ENCODE assay signal across 1 cellular context in genomic region chr12:50111693-50112455, GRCh38.
TF ChIP-seq lines count a peak whose summit lies in the region.

Gene COX14, plus strand, starts transcription at chr12:50112236. Its CDS starts 7,808 bp downstream, at chr12:50120044.

TF ChIP-seq in HepG2, 621 proteins besides CTCF, POLR2A, EP300 and RAD21 (continued from another document and continues in another):
- TF ChIP-seq, protein P1, sequence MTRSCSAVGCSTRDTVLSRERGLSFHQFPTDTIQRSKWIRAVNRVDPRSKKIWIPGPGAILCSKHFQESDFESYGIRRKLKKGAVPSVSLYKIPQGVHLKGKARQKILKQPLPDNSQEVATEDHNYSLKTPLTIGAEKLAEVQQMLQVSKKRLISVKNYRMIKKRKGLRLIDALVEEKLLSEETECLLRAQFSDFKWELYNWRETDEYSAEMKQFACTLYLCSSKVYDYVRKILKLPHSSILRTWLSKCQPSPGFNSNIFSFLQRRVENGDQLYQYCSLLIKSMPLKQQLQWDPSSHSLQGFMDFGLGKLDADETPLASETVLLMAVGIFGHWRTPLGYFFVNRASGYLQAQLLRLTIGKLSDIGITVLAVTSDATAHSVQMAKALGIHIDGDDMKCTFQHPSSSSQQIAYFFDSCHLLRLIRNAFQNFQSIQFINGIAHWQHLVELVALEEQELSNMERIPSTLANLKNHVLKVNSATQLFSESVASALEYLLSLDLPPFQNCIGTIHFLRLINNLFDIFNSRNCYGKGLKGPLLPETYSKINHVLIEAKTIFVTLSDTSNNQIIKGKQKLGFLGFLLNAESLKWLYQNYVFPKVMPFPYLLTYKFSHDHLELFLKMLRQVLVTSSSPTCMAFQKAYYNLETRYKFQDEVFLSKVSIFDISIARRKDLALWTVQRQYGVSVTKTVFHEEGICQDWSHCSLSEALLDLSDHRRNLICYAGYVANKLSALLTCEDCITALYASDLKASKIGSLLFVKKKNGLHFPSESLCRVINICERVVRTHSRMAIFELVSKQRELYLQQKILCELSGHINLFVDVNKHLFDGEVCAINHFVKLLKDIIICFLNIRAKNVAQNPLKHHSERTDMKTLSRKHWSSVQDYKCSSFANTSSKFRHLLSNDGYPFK (CRISPR knock-in tag; IDR thresholded peaks at IDR 0.05; ENCODE audit: borderline replicate concordance) = peak; percentile 84
- no peak for TF ChIP-seq ZNF546 (CRISPR knock-in tag; conservative IDR thresholded peaks at IDR 0.05)
- TF ChIP-seq, protein P2, sequence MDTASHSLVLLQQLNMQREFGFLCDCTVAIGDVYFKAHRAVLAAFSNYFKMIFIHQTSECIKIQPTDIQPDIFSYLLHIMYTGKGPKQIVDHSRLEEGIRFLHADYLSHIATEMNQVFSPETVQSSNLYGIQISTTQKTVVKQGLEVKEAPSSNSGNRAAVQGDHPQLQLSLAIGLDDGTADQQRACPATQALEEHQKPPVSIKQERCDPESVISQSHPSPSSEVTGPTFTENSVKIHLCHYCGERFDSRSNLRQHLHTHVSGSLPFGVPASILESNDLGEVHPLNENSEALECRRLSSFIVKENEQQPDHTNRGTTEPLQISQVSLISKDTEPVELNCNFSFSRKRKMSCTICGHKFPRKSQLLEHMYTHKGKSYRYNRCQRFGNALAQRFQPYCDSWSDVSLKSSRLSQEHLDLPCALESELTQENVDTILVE (CRISPR knock-in tag; IDR thresholded peaks at IDR 0.05) = peak; percentile 59
- TF ChIP-seq ZNF749 (CRISPR knock-in tag; IDR thresholded peaks at IDR 0.05; ENCODE audit: borderline replicate concordance) = peak; percentile 67; the same call in 1 of the 2 replicates
- no peak for TF ChIP-seq ZNF704 (CRISPR knock-in tag; IDR thresholded peaks at IDR 0.05; ENCODE audit: borderline replicate concordance)
- 0 out of 2 replicates have a peak, but pooled peaks have one; percentile 40 for TF ChIP-seq CBX5 (CRISPR knock-in tag; IDR thresholded peaks at IDR 0.05; ENCODE audit: borderline replicate concordance)
- TF ChIP-seq, protein P3, sequence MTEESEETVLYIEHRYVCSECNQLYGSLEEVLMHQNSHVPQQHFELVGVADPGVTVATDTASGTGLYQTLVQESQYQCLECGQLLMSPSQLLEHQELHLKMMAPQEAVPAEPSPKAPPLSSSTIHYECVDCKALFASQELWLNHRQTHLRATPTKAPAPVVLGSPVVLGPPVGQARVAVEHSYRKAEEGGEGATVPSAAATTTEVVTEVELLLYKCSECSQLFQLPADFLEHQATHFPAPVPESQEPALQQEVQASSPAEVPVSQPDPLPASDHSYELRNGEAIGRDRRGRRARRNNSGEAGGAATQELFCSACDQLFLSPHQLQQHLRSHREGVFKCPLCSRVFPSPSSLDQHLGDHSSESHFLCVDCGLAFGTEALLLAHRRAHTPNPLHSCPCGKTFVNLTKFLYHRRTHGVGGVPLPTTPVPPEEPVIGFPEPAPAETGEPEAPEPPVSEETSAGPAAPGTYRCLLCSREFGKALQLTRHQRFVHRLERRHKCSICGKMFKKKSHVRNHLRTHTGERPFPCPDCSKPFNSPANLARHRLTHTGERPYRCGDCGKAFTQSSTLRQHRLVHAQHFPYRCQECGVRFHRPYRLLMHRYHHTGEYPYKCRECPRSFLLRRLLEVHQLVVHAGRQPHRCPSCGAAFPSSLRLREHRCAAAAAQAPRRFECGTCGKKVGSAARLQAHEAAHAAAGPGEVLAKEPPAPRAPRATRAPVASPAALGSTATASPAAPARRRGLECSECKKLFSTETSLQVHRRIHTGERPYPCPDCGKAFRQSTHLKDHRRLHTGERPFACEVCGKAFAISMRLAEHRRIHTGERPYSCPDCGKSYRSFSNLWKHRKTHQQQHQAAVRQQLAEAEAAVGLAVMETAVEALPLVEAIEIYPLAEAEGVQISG (CRISPR knock-in tag; IDR thresholded peaks at IDR 0.05) = peak; percentile 92
- no peak for TF ChIP-seq ETV6 (CRISPR knock-in tag; conservative IDR thresholded peaks at IDR 0.05)
- TF ChIP-seq RFX5 (IDR thresholded peaks at IDR 0.05; ENCODE audit: low read depth, low read length) = peak; percentile 100
- peak; percentile 64 for TF ChIP-seq ZNF883 (CRISPR knock-in tag; IDR thresholded peaks at IDR 0.05; ENCODE audit: not compliant biosample characterization)
- TF ChIP-seq MAFF (IDR thresholded peaks at IDR 0.05; ENCODE audit: low read depth, low read length) = no peak
- TF ChIP-seq SP2 (CRISPR knock-in tag; IDR thresholded peaks at IDR 0.05) = peak; percentile 93
- TF ChIP-seq GFI1 (CRISPR knock-in tag; IDR thresholded peaks at IDR 0.05; ENCODE audit: borderline replicate concordance) = no peak
- TF ChIP-seq CERS6 (CRISPR knock-in tag; IDR thresholded peaks at IDR 0.05) = no peak
- peak; percentile 5; the same call in 1 of the 2 replicates for TF ChIP-seq SMAD3 (CRISPR knock-in tag; IDR thresholded peaks at IDR 0.05)
- TF ChIP-seq POLR2AphosphoS5 (IDR thresholded peaks at IDR 0.05; ENCODE audit: low read depth, low read length) = peak; percentile 76
- TF ChIP-seq ZNF784 (CRISPR knock-in tag; IDR thresholded peaks at IDR 0.05; ENCODE audit: borderline replicate concordance) = peak; percentile 71; the same call in 1 of the 2 replicates
- TF ChIP-seq NFYB (CRISPR knock-in tag; IDR thresholded peaks at IDR 0.05) = peak; percentile 91
- TF ChIP-seq PTBP1 (IDR thresholded peaks at IDR 0.05; ENCODE audit: low read depth, low read length, poor library complexity, severe bottlenecking) = no peak
- TF ChIP-seq ZNF891 (CRISPR knock-in tag; IDR thresholded peaks at IDR 0.05) = 0 out of 2 replicates have a peak, but pooled peaks have one; percentile 55
- no peak for TF ChIP-seq ZNF207 (IDR thresholded peaks at IDR 0.05; ENCODE audit: borderline replicate concordance)
- no peak for TF ChIP-seq CBX2 (IDR thresholded peaks at IDR 0.05; ENCODE audit: low read depth, low read length)
- 0 out of 2 replicates have a peak, but pooled peaks have one; percentile 34 for TF ChIP-seq CBX2 (CRISPR knock-in tag; IDR thresholded peaks at IDR 0.05; ENCODE audit: low read depth)
- TF ChIP-seq KLF13 (CRISPR knock-in tag; IDR thresholded peaks at IDR 0.05) = 0 out of 2 replicates have a peak, but pooled peaks have one; percentile 47
- TF ChIP-seq, protein P4, sequence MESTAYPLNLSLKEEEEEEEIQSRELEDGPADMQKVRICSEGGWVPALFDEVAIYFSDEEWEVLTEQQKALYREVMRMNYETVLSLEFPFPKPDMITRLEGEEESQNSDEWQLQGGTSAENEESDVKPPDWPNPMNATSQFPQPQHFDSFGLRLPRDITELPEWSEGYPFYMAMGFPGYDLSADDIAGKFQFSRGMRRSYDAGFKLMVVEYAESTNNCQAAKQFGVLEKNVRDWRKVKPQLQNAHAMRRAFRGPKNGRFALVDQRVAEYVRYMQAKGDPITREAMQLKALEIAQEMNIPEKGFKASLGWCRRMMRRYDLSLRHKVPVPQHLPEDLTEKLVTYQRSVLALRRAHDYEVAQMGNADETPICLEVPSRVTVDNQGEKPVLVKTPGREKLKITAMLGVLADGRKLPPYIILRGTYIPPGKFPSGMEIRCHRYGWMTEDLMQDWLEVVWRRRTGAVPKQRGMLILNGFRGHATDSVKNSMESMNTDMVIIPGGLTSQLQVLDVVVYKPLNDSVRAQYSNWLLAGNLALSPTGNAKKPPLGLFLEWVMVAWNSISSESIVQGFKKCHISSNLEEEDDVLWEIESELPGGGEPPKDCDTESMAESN (CRISPR knock-in tag; conservative IDR thresholded peaks at IDR 0.05) = peak; percentile 90
- TF ChIP-seq ARNT (IDR thresholded peaks at IDR 0.05) = no peak
- TF ChIP-seq DNMT1 (CRISPR knock-in tag; IDR thresholded peaks at IDR 0.05) = no peak
- no peak for TF ChIP-seq RARA (CRISPR knock-in tag; IDR thresholded peaks at IDR 0.05)
- TF ChIP-seq ZSCAN25 (CRISPR knock-in tag; IDR thresholded peaks at IDR 0.05) = 0 out of 2 replicates have a peak, but pooled peaks have one; percentile 51
- TF ChIP-seq BCL3 (CRISPR knock-in tag; IDR thresholded peaks at IDR 0.05) = peak; percentile 82; the same call in 1 of the 2 replicates
- TF ChIP-seq, protein P5, sequence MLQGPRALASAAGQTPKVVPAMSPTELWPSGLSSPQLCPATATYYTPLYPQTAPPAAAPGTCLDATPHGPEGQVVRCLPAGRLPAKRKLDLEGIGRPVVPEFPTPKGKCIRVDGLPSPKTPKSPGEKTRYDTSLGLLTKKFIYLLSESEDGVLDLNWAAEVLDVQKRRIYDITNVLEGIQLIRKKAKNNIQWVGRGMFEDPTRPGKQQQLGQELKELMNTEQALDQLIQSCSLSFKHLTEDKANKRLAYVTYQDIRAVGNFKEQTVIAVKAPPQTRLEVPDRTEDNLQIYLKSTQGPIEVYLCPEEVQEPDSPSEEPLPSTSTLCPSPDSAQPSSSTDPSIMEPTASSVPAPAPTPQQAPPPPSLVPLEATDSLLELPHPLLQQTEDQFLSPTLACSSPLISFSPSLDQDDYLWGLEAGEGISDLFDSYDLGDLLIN (CRISPR knock-in tag; IDR thresholded peaks at IDR 0.05; ENCODE audit: borderline replicate concordance) = no peak
- no peak for TF ChIP-seq ZNF253 (CRISPR knock-in tag; IDR thresholded peaks at IDR 0.05; ENCODE audit: borderline replicate concordance)
- TF ChIP-seq, protein P6, sequence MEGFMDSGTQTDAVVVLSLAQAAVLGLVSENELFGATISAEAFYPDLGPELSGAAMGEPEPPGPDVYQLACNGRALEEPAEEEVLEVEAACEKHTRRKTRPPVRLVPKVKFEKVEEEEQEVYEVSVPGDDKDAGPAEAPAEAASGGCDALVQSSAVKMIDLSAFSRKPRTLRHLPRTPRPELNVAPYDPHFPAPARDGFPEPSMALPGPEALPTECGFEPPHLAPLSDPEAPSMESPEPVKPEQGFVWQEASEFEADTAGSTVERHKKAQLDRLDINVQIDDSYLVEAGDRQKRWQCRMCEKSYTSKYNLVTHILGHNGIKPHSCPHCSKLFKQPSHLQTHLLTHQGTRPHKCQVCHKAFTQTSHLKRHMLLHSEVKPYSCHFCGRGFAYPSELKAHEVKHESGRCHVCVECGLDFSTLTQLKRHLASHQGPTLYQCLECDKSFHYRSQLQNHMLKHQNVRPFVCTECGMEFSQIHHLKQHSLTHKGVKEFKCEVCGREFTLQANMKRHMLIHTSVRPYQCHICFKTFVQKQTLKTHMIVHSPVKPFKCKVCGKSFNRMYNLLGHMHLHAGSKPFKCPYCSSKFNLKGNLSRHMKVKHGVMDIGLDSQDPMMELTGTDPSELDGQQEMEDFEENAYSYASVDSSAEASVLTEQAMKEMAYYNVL (CRISPR knock-in tag; IDR thresholded peaks at IDR 0.05; ENCODE audit: borderline replicate concordance) = peak; percentile 57; the same call in 1 of the 2 replicates
